ENCODE assay signal across 28 cellular contexts in the genomic region with DNA sequence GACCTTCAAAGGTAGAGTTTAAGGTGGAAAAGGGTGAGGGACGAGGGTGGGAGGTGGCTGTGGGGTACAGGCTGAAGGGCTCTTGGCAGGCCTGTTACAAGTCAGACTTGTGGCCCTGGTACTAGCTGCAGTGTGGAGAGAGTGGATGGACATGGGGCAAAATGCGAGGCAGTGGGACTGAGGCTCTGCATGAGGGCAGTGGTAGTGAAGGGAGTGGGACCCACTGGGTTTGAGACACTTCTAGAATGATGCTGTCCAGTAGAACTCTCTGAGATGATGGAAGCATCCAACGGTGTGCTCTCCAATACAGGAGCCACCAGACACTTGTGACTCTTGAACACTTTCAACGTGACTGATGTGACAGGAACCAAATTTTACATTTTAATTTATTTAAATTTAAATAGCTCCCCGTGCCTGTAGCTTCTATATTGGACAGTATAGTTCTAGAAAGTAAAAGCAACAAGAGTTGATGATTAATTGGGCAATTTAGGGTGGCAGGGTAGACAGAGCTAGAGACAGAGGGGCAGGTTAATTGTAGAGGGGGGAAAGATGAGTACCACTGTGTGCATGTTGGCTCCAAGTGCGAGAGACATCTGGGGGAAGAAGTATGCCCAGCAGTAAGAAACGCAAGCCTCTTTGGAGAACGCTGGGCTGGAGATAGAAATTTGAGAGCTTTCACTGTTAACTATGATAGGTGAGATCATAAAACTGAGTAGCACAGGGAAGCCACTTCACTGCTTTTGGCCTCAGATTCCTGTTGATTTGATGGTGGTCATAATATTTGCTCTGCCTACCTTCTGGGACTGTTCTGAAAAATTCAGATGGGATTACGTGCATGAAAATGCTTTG.
"Had no signal": no experiment of that assay in that cellular context is flagged by ENCODE, and none has a peak within 500 bp of the region (broad histone marks: within the 10 kb centered on the region; RNA-seq: fewer than 3 reads in every experiment).

No MANE protein-coding gene starts in this region.

- H3K9me2 ChIP-seq: SK-N-SH had no signal

- H3K4me2 ChIP-seq: SK-N-SH had no signal

- H3K36me3 ChIP-seq: breast epithelium, MG63, SJCRH30 had no signal

- H3K27me3 ChIP-seq: breast epithelium, MG63, SJCRH30 had no signal

- H3K4me3 ChIP-seq: breast epithelium, MG63, SJCRH30 had no signal

- H3K4me1 ChIP-seq: breast epithelium, SJCRH30 had no signal

- H3K9ac ChIP-seq: SK-N-SH had no signal

- DNase-seq: activated CD4-positive, alpha-beta memory T cell treated with anti-CD3 and anti-CD28 coated beads, Interleukin-2, amount 10 ng/mL, durations not matched to agents 7 days and 5 days; activated CD4-positive, alpha-beta T cell treated with anti-CD3 and anti-CD28 coated beads, Interleukin-2, amount 10 ng/mL, durations not matched to agents 7 days and 5 days; activated CD4-positive, CD25-positive, alpha-beta regulatory T cell; activated CD8-positive, alpha-beta memory T cell treated with anti-CD3 and anti-CD28 coated beads, Interleukin-2, amount 50 U/mL, for 4 hours; activated T-cell treated with anti-CD3 and anti-CD28 coated beads, Interleukin-2, amount 50 U/mL, for 1 hour; aorta; caudate nucleus; MG63; MV-4-11; NCI-H1092 treated with DMSO at 0.1 percent for 48 hours; NCI-H1436; NCI-H1694 treated with DMSO at 0.1 percent for 48 hours; NCI-H2029 treated with DMSO at 0.1 percent for 48 hours; NCI-H2171; NCI-H2227 treated with DMSO at 0.1 percent for 48 hours; NCI-H446 treated with DMSO at 0.1 percent for 48 hours; NCI-H526; NCI-H774; NK-92 treated with Interleukin-12 subunit alpha and Interleukin-12 subunit beta, amount 100 ng/mL, for 24 hours; OCI-M1; Right ventricle myocardium superior; SJCRH30; SK-N-SH; T-helper 1 cell had no signal

- H3K9me3 ChIP-seq: breast epithelium, MG63, SJCRH30, SK-N-SH had no signal

- H3K27ac ChIP-seq: breast epithelium, RWPE1, SJCRH30, VCaP had no signal

- ATAC-seq: Panc1 had no signal
